ENCODE assay signal across 22 cellular contexts in the genomic region with DNA sequence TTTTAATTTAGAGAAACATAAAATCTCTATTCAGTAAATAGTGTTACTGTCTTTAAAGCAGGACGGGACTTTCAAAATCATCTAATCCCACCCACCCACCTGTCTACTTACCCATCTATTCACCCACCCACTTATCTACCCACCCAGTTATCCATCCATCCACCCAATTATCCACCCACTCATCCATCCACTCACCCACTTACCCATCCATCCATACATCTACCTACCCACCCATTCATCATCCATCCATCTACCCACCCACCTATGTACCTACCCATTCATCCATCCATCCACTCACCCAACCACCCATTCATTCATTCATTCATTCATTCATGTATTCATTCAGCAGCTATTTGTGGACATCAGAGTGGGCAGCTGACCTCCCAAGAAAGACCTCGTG. TPM values are rescaled to one million over a fixed set of nuclear protein-coding genes. Genes with fewer than 3 reads are reported as not detected.
A peak's percentile ranks its signal among the peaks of the same experiment; 100 is the strongest.
DNase-seq lines count a peak whose midpoint lies in the region; ATAC-seq, FAIRE-seq and TF ChIP-seq lines count a peak whose summit lies in the region.
"Had no signal": no experiment of that assay in that cellular context is flagged by ENCODE, and none has a peak within 500 bp of the region (broad histone marks: within the 10 kb centered on the region; RNA-seq: fewer than 3 reads in every experiment).

No MANE protein-coding gene starts in this region.

- H3K9me1 ChIP-seq in K562 (ENCODE audit: control insufficient read depth, insufficient read depth, low read length), result no peaks in the 10 kb centered on the region

- H3K36me3 Mint-ChIP-seq in stimulated activated effector memory CD8-positive, alpha-beta T cell treated with anti-CD3 and anti-CD28 coated beads, Interleukin-12 subunit alpha, Interleukin-12 subunit beta, amount 100 ng/mL, for 72 hours, result peaks cover 61% of the 10 kb centered on the region
- H3K36me3 Mint-ChIP-seq in activated T-cell treated with anti-CD3 and anti-CD28 coated beads, Interleukin-2, amount 50 U/mL, for 24 hours (ENCODE audit: low read depth), result peaks cover 97% of the 10 kb centered on the region

- no peak overlapping the region for H3K4me2 ChIP-seq in K562 (ENCODE audit: insufficient read depth, low read length)

- H3K27me3 Mint-ChIP-seq in activated T-cell treated with anti-CD3 and anti-CD28 coated beads, Interleukin-2, amount 50 U/mL, for 24 hours, result no peaks in the 10 kb centered on the region
- H3K27me3 Mint-ChIP-seq: CD4-positive, alpha-beta memory T cell; CD4-positive, CD25-positive, alpha-beta regulatory T cell had no signal

- FAIRE-seq in K562 (lab: Jason Lieb, UNC), result no peak
- FAIRE-seq: A204.1, D721Med, G401.6, GM12891 had no signal

- H3K4me3 ChIP-seq in HEK293 (ENCODE audit: low read depth, low read length), result no peak overlapping the region
- H3K4me3 ChIP-seq in K562, result no peak overlapping the region
- no peak overlapping the region for H3K4me3 ChIP-seq in tibial artery
- H3K4me3 ChIP-seq: BLaER1 had no signal

- WGBS in K562 (ENCODE audit: insufficient coverage, low coverage, missing lambda C conversion rate), result 40% methylated on average over 2 of the region's 2 CpGs

- intact Hi-C loops in K562 (cut with micrococcal nuclease) (no loop called here), tibial artery (cut with DNase I; ENCODE audit: low total_unique reads) (no loop called here)

- CTCF ChIA-PET in HEK293 (lab: Yijun Ruan, JAX), result no interaction called here
- CTCF ChIA-PET in K562 (lab: Yijun Ruan, JAX; ENCODE audit: low intra/inter-chr PET ratio), result no interaction called here
- CTCF ChIA-PET in RWPE1 (lab: Yijun Ruan, JAX), result interaction anchor here (0.6 kb wide), 1 partner anchor 267 kb away, joined by 3 read pairs; no protein-coding TSS in a partner anchor

- H3K4me1 ChIP-seq in HEK293 (ENCODE audit: control insufficient read depth, insufficient read depth, low read length) (no peaks in the 10 kb centered on the region), K562 (replicated peaks in 1 of 2; ENCODE audit: control insufficient read depth in 2 of 2, insufficient read depth in 2 of 2, low read length in 2 of 2) (peaks cover 0 to 4% of the 10 kb centered on the region in 2 experiments; a peak in 1 of 5 replicates), tibial artery (no peaks in the 10 kb centered on the region)
- H3K4me1 ChIP-seq: BE2C, Caco-2 had no signal

- BruUV-seq in K562 (replicated peaks; lab: Mats Ljungman, UMichigan), result no TSS peak

- POLR2A ChIA-PET in HEK293 (lab: Yijun Ruan, JAX), result no interaction called here
- POLR2A ChIA-PET in K562 (lab: Yijun Ruan, JAX), result interaction anchor here (0.6 to 1.9 kb wide), 2 partner anchors 8 to 442 kb away, joined by 4 to 5 read pairs; no protein-coding TSS in a partner anchor
- POLR2A ChIA-PET in RWPE1 (lab: Yijun Ruan, JAX; ENCODE audit: low non-redundant PET), result no interaction called here

- no peak for TF ChIP-seq EP300 in K562 (IDR thresholded peaks at IDR 0.05; ENCODE audit: low read length)

- ATAC-seq in K562, result no peak
- no peak for ATAC-seq in stimulated activated effector memory CD8-positive, alpha-beta T cell treated with anti-CD3 and anti-CD28 coated beads, Interleukin-12 subunit alpha, Interleukin-12 subunit beta, amount 100 ng/mL, for 72 hours

- H4K20me1 ChIP-seq in K562 (replicated peaks; ENCODE audit: control insufficient read depth, insufficient read depth, low read length), result 0 out of 2 replicates have a peak, but pooled peaks cover 4% of the 10 kb centered on the region
- H4K20me1 ChIP-seq: BLaER1 had no signal

- TF ChIP-seq POLR2A in K562 (conservative IDR thresholded peaks at IDR 0.05), result no peak

- H3K27ac ChIP-seq in HEK293 (ENCODE audit: extremely low read depth, low read depth, low read length) (no peak overlapping the region), K562 (ENCODE audit: extremely low read depth, low read depth, low read length) (no peak overlapping the region), tibial artery (no peak overlapping the region), RWPE1 (no peak overlapping the region)
- H3K27ac ChIP-seq: BLaER1 had no signal

- no peaks in the 10 kb centered on the region for H3K79me2 ChIP-seq in K562 (ENCODE audit: control insufficient read depth, insufficient read depth, low read length)

- H3K4me1 Mint-ChIP-seq in stimulated activated effector memory CD8-positive, alpha-beta T cell treated with anti-CD3 and anti-CD28 coated beads, Interleukin-12 subunit alpha, Interleukin-12 subunit beta, amount 100 ng/mL, for 72 hours, result peaks cover 19% of the 10 kb centered on the region
- peaks cover 17% of the 10 kb centered on the region for H3K4me1 Mint-ChIP-seq in activated T-cell treated with anti-CD3 and anti-CD28 coated beads, Interleukin-2, amount 50 U/mL, for 24 hours (ENCODE audit: low read depth)
- H3K4me1 Mint-ChIP-seq: CD14-positive monocyte had no signal

- no peak overlapping the region for H3K9ac ChIP-seq in K562 (ENCODE audit: insufficient read depth in 1 of 2, low read depth in 2 of 2, low read length in 2 of 2)
- H3K9ac ChIP-seq: BLaER1 had no signal

- peak overlapping the region; percentile 60 for H3K27ac Mint-ChIP-seq in stimulated activated effector memory CD8-positive, alpha-beta T cell treated with anti-CD3 and anti-CD28 coated beads, Interleukin-12 subunit alpha, Interleukin-12 subunit beta, amount 100 ng/mL, for 72 hours
- H3K27ac Mint-ChIP-seq in activated T-cell treated with anti-CD3 and anti-CD28 coated beads, Interleukin-2, amount 50 U/mL, for 24 hours, result no peak overlapping the region

- peaks cover 10% of the 10 kb centered on the region for H3K9me3 Mint-ChIP-seq in stimulated activated effector memory CD8-positive, alpha-beta T cell treated with anti-CD3 and anti-CD28 coated beads, Interleukin-12 subunit alpha, Interleukin-12 subunit beta, amount 100 ng/mL, for 72 hours
- peaks cover 10% of the 10 kb centered on the region for H3K9me3 Mint-ChIP-seq in activated T-cell treated with anti-CD3 and anti-CD28 coated beads, Interleukin-2, amount 50 U/mL, for 24 hours

- peaks cover 0 to 30% of the 10 kb centered on the region in 2 experiments; a peak in 1 of 3 replicates for H3K36me3 ChIP-seq in HEK293 (ENCODE audit: control insufficient read depth in 2 of 2, insufficient read depth in 1 of 2, low read length in 2 of 2)
- peaks cover 3% of the 10 kb centered on the region; the same call in 1 of the 3 replicates for H3K36me3 ChIP-seq in K562 (ENCODE audit: control insufficient read depth, insufficient read depth, low read length)
- peaks cover 85 to 100% (median 99%) of the 10 kb centered on the region in 3 donors for H3K36me3 ChIP-seq in tibial artery
- H3K36me3 ChIP-seq: BE2C had no signal

- TF ChIP-seq RAD21 in K562 (CRISPR knock-in tag; conservative IDR thresholded peaks at IDR 0.05 in 1 of 2, IDR thresholded peaks at IDR 0.05 in 1 of 2), result no peak

- H3K27me3 ChIP-seq in K562 (ENCODE audit: control insufficient read depth in 2 of 2, insufficient read depth in 2 of 2, low read length in 2 of 2), result no peaks in the 10 kb centered on the region
- no peaks in the 10 kb centered on the region for H3K27me3 ChIP-seq in tibial artery
- H3K27me3 ChIP-seq: BE2C, BLaER1 had no signal

- H3K9me3 ChIP-seq in HEK293 (ENCODE audit: control insufficient read depth, insufficient read depth, low read depth, low read length), result no peaks in the 10 kb centered on the region
- no peaks in the 10 kb centered on the region for H3K9me3 ChIP-seq in K562 (replicated peaks; ENCODE audit: control insufficient read depth, insufficient read depth, low read depth, low read length)
- H3K9me3 ChIP-seq in tibial artery, result peaks cover 0 to 10% (median 8%) of the 10 kb centered on the region in 3 donors
- H3K9me3 ChIP-seq: BE2C had no signal

- DNase-seq in K562 (ENCODE audit: extremely low read depth in 1 of 4, low spot score in 3 of 4), result no peak
- no peak for DNase-seq in stimulated activated effector memory CD8-positive, alpha-beta T cell treated with anti-CD3 and anti-CD28 coated beads, Interleukin-12 subunit alpha, Interleukin-12 subunit beta, amount 100 ng/mL, for 72 hours (ENCODE audit: low spot score in 2 of 2)
- no peak for DNase-seq in tibial artery
- DNase-seq in RWPE1 (ENCODE audit: low spot score), result no peak
- DNase-seq in activated T-cell treated with anti-CD3 and anti-CD28 coated beads, Interleukin-2, amount 50 U/mL, for 24 hours, result no peak
- DNase-seq: 8988T; ACHN; BE2C; C1 segment of cervical spinal cord; Caco-2; Calu3; CD4-positive, alpha-beta memory T cell; CD4-positive, CD25-positive, alpha-beta regulatory T cell; DMS79 treated with DMSO at 0.1 percent for 48 hours; GF-D8 had no signal

- in situ Hi-C loops in K562 (cut with MboI), result no loop called here

- H3K4me3 Mint-ChIP-seq in stimulated activated effector memory CD8-positive, alpha-beta T cell treated with anti-CD3 and anti-CD28 coated beads, Interleukin-12 subunit alpha, Interleukin-12 subunit beta, amount 100 ng/mL, for 72 hours, result no peak overlapping the region
- H3K4me3 Mint-ChIP-seq in activated T-cell treated with anti-CD3 and anti-CD28 coated beads, Interleukin-2, amount 50 U/mL, for 24 hours, result no peak overlapping the region
- H3K4me3 Mint-ChIP-seq: CD14-positive monocyte; CD4-positive, alpha-beta memory T cell; CD4-positive, CD25-positive, alpha-beta regulatory T cell had no signal

- TF ChIP-seq CTCF in HEK293 (tag by site-specific recombination; IDR thresholded peaks at IDR 0.05), result no peak
- no peak for TF ChIP-seq CTCF in K562 (IDR thresholded peaks at IDR 0.05 in 2 of 3, conservative IDR thresholded peaks at IDR 0.05 in 1 of 3; ENCODE audit: insufficient read depth in 2 of 3, low read depth in 1 of 3, low read length in 3 of 3)
- TF ChIP-seq CTCF in tibial artery (IDR thresholded peaks at IDR 0.05), result no peak
- TF ChIP-seq CTCF in RWPE1 (conservative IDR thresholded peaks at IDR 0.05; ENCODE audit: low read depth), result no peak

- no peak overlapping the region for H2AFZ ChIP-seq in K562 (ENCODE audit: low read depth, low read length)

RNA-seq across cellular contexts. Expression of gene MAN2B2, which starts 30.6 kb away (rescaled TPM):
- total RNA-seq in K562 (2011; cell fraction: chromatin; rRNA removed; ENCODE audit: low replicate concordance), result 7.7 and 16.2 TPM in 2 replicates
- total RNA-seq in K562 (2011; cell fraction: nucleolus; rRNA removed), result 17.6 and 18.3 TPM in 2 replicates
- total RNA-seq in K562 (2011; cell fraction: nucleoplasm; rRNA removed), result 12.6 TPM in 2 replicates
- total RNA-seq in K562 (2014; rRNA removed) (5.3 and 6.0 TPM in 2 replicates), K562 (2014; rRNA removed; fragmentation: Illumina TruSeq; extraction: Trizol) (1.7 TPM in 2 replicates), K562 (2015; rRNA removed; fragmentation: Illumina TruSeq; extraction: Trizol) (3.8 and 4.1 TPM in 2 replicates), K562 (2021) (8.5 and 8.8 TPM in 2 replicates)
- polyA plus RNA-seq in K562 (2011; rRNA removed) (2.5 and 3.7 TPM in 2 replicates), K562 (2014; fragmentation: Illumina TruSeq; extraction: Trizol) (3.7 and 4.8 TPM in 2 replicates), K562 (2014; fragmentation: Nextera tagmentation; extraction: Ambion mirVana) (under 1 TPM; 0.21 to 0.27 TPM), K562 (2014; rRNA removed) (4.2 and 4.9 TPM in 2 replicates)
- polyA plus RNA-seq in K562 (2011; cell fraction: cytosol; rRNA removed), result 3.8 and 8.3 TPM in 2 replicates
- polyA plus RNA-seq in K562 (2011; cell fraction: nucleus; rRNA removed), result 8.0 and 12.5 TPM in 2 replicates
- 5.9 and 18.3 TPM in 2 replicates for polyA plus RNA-seq in K562 (2012)
- polyA minus RNA-seq in K562 (2011; rRNA and poly(A)+ RNA removed), result 2.5 and 3.6 TPM in 2 replicates
- 6.9 and 13.0 TPM in 2 replicates for polyA minus RNA-seq in K562 (2011; cell fraction: cytosol; rRNA and poly(A)+ RNA removed)
- 5.7 and 6.0 TPM in 2 replicates for polyA minus RNA-seq in K562 (2011; cell fraction: nucleus; rRNA and poly(A)+ RNA removed)

RNA-seq across cellular contexts. Expression of gene MRFAP1, which starts 34.9 kb away (rescaled TPM):
- total RNA-seq in K562 (2011; cell fraction: chromatin; rRNA removed; ENCODE audit: low replicate concordance), result 15.5 and 27.2 TPM in 2 replicates
- 14.7 and 15.3 TPM in 2 replicates for total RNA-seq in K562 (2011; cell fraction: nucleolus; rRNA removed)
- total RNA-seq in K562 (2011; cell fraction: nucleoplasm; rRNA removed), result 23.0 and 24.2 TPM in 2 replicates
- total RNA-seq in K562 (2014; rRNA removed) (147 and 234 TPM in 2 replicates), K562 (2014; rRNA removed; fragmentation: Illumina TruSeq; extraction: Trizol) (151 and 173 TPM in 2 replicates), K562 (2015; rRNA removed; fragmentation: Illumina TruSeq; extraction: Trizol) (163 and 171 TPM in 2 replicates), K562 (2021) (257 and 270 TPM in 2 replicates)
- polyA plus RNA-seq in K562 (2011; rRNA removed) (123 and 143 TPM in 2 replicates), K562 (2014; fragmentation: Illumina TruSeq; extraction: Trizol) (185 and 221 TPM in 2 replicates), K562 (2014; fragmentation: Nextera tagmentation; extraction: Ambion mirVana) (10 to 100 TPM; 46.0 to 59.9 TPM), K562 (2014; rRNA removed) (251 and 255 TPM in 2 replicates)
- 93.5 and 146 TPM in 2 replicates for polyA plus RNA-seq in K562 (2011; cell fraction: cytosol; rRNA removed)
- 74.4 and 83.5 TPM in 2 replicates for polyA plus RNA-seq in K562 (2011; cell fraction: nucleus; rRNA removed)
- 285 and 344 TPM in 2 replicates for polyA plus RNA-seq in K562 (2012)
- 49.7 and 58.2 TPM in 2 replicates for polyA minus RNA-seq in K562 (2011; rRNA and poly(A)+ RNA removed)
- polyA minus RNA-seq in K562 (2011; cell fraction: cytosol; rRNA and poly(A)+ RNA removed), result 37.6 and 63.5 TPM in 2 replicates
- polyA minus RNA-seq in K562 (2011; cell fraction: nucleus; rRNA and poly(A)+ RNA removed), result 13.9 and 29.2 TPM in 2 replicates

Comparison
In these comparisons a context has a peak if more than half of its experiments do, and no peak if none do; other contexts are left out.
1. Of the 44 proteins assayed by ChIP-seq in both K562 and HEK293: peak only in K562: ZNF24; only in HEK293: none; in both: none; in neither: 43.